Comparison of ENCODE assay signal across 1 cellular context in the genomic region with DNA sequence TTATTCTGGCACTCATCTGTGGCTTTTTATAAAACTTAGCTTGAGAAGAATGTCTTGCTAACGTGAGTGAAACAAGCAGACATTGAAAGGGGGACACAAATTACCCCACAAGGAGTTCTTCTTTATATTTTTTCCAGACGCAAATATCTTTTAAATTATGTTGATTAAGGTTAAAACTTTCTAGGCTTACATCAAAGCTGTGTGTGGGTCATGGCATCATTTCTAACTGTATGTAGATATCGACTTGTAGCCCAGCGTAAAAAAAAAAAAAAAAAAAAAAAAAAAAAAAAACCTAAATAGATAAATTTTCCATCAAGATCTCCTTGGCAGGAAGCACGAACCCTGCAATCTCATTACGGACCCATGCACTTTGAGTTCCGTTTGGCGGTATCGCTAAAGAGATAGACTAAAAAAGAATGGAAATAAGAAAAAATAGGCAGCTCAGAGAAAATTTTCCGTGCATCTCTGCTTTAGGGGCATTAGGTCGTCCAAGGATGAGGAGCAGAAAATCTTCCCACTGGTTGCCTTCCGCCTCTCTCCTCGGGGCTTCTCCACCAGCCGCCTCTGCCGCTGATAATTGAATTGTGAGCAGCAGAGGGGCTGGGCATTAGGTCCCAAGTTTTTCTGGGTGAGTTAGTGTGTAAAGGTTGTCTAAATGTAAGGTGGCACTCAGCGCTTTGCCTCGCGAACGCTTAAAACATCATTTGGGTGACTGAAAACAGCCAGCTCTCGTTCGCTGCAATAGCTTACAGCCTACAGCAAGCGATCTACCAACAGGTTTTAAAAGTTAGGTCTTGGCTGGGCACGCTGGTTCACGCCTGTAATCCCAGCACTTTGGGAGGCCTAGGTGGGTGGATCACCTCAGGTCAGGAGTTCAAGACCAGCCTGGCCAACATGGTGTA.
TF ChIP-seq lines count a peak whose summit lies in the region.

No MANE protein-coding gene starts in this region.

TF ChIP-seq in SK-N-SH treated with all-trans-retinoic acid at 6 μM for 48 hours, 23 proteins besides CTCF, POLR2A, EP300 and RAD21 (continued from another document):
- TF ChIP-seq, protein P1, sequence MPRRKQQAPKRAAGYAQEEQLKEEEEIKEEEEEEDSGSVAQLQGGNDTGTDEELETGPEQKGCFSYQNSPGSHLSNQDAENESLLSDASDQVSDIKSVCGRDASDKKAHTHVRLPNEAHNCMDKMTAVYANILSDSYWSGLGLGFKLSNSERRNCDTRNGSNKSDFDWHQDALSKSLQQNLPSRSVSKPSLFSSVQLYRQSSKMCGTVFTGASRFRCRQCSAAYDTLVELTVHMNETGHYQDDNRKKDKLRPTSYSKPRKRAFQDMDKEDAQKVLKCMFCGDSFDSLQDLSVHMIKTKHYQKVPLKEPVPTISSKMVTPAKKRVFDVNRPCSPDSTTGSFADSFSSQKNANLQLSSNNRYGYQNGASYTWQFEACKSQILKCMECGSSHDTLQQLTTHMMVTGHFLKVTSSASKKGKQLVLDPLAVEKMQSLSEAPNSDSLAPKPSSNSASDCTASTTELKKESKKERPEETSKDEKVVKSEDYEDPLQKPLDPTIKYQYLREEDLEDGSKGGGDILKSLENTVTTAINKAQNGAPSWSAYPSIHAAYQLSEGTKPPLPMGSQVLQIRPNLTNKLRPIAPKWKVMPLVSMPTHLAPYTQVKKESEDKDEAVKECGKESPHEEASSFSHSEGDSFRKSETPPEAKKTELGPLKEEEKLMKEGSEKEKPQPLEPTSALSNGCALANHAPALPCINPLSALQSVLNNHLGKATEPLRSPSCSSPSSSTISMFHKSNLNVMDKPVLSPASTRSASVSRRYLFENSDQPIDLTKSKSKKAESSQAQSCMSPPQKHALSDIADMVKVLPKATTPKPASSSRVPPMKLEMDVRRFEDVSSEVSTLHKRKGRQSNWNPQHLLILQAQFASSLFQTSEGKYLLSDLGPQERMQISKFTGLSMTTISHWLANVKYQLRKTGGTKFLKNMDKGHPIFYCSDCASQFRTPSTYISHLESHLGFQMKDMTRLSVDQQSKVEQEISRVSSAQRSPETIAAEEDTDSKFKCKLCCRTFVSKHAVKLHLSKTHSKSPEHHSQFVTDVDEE (CRISPR knock-in tag; IDR thresholded peaks at IDR 0.05): no peak
- TF ChIP-seq ZC3H10 (CRISPR knock-in tag; IDR thresholded peaks at IDR 0.05): no peak
- TF ChIP-seq, protein P2, sequence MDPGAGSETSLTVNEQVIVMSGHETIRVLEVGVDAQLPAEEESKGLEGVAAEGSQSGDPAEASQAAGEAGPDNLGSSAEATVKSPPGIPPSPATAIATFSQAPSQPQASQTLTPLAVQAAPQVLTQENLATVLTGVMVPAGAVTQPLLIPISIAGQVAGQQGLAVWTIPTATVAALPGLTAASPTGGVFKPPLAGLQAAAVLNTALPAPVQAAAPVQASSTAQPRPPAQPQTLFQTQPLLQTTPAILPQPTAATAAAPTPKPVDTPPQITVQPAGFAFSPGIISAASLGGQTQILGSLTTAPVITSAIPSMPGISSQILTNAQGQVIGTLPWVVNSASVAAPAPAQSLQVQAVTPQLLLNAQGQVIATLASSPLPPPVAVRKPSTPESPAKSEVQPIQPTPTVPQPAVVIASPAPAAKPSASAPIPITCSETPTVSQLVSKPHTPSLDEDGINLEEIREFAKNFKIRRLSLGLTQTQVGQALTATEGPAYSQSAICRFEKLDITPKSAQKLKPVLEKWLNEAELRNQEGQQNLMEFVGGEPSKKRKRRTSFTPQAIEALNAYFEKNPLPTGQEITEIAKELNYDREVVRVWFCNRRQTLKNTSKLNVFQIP (CRISPR knock-in tag; IDR thresholded peaks at IDR 0.05; ENCODE audit: borderline replicate concordance, low read depth): no peak
- no peak for TF ChIP-seq ZNF565 (CRISPR knock-in tag; conservative IDR thresholded peaks at IDR 0.05; ENCODE audit: low read depth)
- TF ChIP-seq ZFP3 (CRISPR knock-in tag; IDR thresholded peaks at IDR 0.05): no peak
- no peak for TF ChIP-seq ARNTL (CRISPR knock-in tag; IDR thresholded peaks at IDR 0.05; ENCODE audit: borderline replicate concordance, low read depth)
- no peak for TF ChIP-seq ZFP30 (CRISPR knock-in tag; IDR thresholded peaks at IDR 0.05)
- TF ChIP-seq SNAI2 (CRISPR knock-in tag; IDR thresholded peaks at IDR 0.05): no peak
- no peak for TF ChIP-seq ISL1 (CRISPR knock-in tag; IDR thresholded peaks at IDR 0.05)
- TF ChIP-seq, protein P3, sequence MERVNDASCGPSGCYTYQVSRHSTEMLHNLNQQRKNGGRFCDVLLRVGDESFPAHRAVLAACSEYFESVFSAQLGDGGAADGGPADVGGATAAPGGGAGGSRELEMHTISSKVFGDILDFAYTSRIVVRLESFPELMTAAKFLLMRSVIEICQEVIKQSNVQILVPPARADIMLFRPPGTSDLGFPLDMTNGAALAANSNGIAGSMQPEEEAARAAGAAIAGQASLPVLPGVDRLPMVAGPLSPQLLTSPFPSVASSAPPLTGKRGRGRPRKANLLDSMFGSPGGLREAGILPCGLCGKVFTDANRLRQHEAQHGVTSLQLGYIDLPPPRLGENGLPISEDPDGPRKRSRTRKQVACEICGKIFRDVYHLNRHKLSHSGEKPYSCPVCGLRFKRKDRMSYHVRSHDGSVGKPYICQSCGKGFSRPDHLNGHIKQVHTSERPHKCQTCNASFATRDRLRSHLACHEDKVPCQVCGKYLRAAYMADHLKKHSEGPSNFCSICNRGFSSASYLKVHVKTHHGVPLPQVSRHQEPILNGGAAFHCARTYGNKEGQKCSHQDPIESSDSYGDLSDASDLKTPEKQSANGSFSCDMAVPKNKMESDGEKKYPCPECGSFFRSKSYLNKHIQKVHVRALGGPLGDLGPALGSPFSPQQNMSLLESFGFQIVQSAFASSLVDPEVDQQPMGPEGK (CRISPR knock-in tag; IDR thresholded peaks at IDR 0.05; ENCODE audit: borderline replicate concordance): no peak
- TF ChIP-seq OSR1 (CRISPR knock-in tag; IDR thresholded peaks at IDR 0.05): no peak
